In the genomic region with DNA sequence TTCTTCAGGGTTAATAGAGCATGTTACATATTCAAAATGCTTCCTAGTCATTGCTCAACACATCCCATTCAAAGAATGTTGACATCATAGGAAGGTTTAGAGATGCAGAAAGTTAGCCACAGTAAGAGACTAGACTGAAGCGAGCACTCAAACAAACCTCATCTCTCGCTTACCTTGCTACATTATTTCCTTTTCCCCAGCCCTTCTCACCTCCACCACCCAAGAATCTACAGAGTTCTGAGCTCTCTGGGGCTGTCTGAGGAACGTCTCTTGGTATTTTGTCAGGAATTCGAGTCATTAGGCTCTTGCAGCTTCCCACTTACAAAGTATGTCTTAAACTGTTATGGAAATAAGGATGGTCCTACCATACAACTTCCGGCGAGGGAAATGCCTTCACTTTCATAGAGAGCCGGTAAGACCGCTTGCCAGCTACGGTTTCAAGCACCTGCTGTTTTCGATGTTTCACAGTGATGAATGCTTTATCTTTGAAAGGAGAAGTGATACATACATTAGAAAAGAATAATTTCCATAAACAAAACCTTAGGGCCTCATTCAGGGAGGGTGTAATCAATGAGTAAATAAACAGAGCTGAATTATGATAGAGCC, we compare ENCODE assay signal across 9 cellular contexts.
DNase-seq lines count a peak whose midpoint lies in the region; ATAC-seq and TF ChIP-seq lines count a peak whose summit lies in the region.
"Had no signal": no experiment of that assay in that cellular context is flagged by ENCODE, and none has a peak within 500 bp of the region (broad histone marks: within the 10 kb centered on the region; RNA-seq: fewer than 3 reads in every experiment).

No MANE protein-coding gene starts in this region.

- peak overlapping the region; percentile 83 for H2AFZ ChIP-seq in OCI-LY7 (ENCODE audit: low read length)
- H2AFZ ChIP-seq in SK-N-SH (ENCODE audit: low read depth), result no peak overlapping the region
- H2AFZ ChIP-seq: parathyroid adenoma had no signal

- DNase-seq in AG08395 (ENCODE audit: low spot score) (peak; percentile 15), OCI-LY7 (ENCODE audit: low spot score) (peak; percentile 91), AG08396 (ENCODE audit: low spot score) (no peak), cerebellar nuclear complex (lab: John Stamatoyannopoulos, UW) (no peak), SK-N-SH (no peak), NCI-H446 treated with DMSO at 0.1 percent for 48 hours (lab: John Stamatoyannopoulos, UW) (no peak)

- H3K9me3 ChIP-seq in OCI-LY7 (ENCODE audit: low read length) (no peaks in the 10 kb centered on the region), SK-N-SH (no peaks in the 10 kb centered on the region)

- TF ChIP-seq CTCF in OCI-LY7 (conservative IDR thresholded peaks at IDR 0.05; ENCODE audit: low read length) (no peak), SK-N-SH (IDR thresholded peaks at IDR 0.05) (no peak)

- intact Hi-C loops in OCI-LY7 (cut with micrococcal nuclease; ENCODE audit: unreplicated experiment), result loop anchor here (5.0 kb wide), 1 partner anchor 162 kb away; no protein-coding TSS in a partner anchor

- peak; percentile 97 for ATAC-seq in GM19351 (IDR thresholded peaks at IDR 0.05; ENCODE audit: unreplicated experiment)
- ATAC-seq in HG03039 (IDR thresholded peaks at IDR 0.05; ENCODE audit: unreplicated experiment), result peak; percentile 92

- H3K9ac ChIP-seq in SK-N-SH, result no peak overlapping the region
- H3K9ac ChIP-seq: parathyroid adenoma had no signal

- TSS peak; percentile 93 for BruUV-seq in OCI-LY7 (replicated peaks; lab: Mats Ljungman, UMichigan)

- H3K9me2 ChIP-seq in OCI-LY7 (ENCODE audit: insufficient read depth, low read length), result no peaks in the 10 kb centered on the region; the same call in 1 of the 2 replicates
- H3K9me2 ChIP-seq in SK-N-SH, result no peaks in the 10 kb centered on the region

- H3K4me3 ChIP-seq in OCI-LY7 (ENCODE audit: low read depth, low read length, poor library complexity, severe bottlenecking), result peak overlapping the region; percentile 63
- H3K4me3 ChIP-seq in SK-N-SH (ENCODE audit: low read depth in 2 of 2, low read length in 1 of 2), result no peak overlapping the region

- CTCF ChIA-PET in OCI-LY7 (lab: Charles Lee; ENCODE audit: unreplicated experiment), result no interaction called here
- CTCF ChIA-PET in SK-N-SH (lab: Yijun Ruan, JAX), result no interaction called here

- no peaks in the 10 kb centered on the region for H3K36me3 ChIP-seq in OCI-LY7 (ENCODE audit: insufficient read depth, low read length)
- no peaks in the 10 kb centered on the region for H3K36me3 ChIP-seq in SK-N-SH (replicated peaks in 1 of 2; ENCODE audit: control insufficient read depth in 1 of 2, insufficient read depth in 2 of 2, low read length in 1 of 2)

- TF ChIP-seq RAD21 in SK-N-SH (IDR thresholded peaks at IDR 0.05; ENCODE audit: low read length), result no peak

- H3K79me2 ChIP-seq in OCI-LY7 (ENCODE audit: insufficient read depth, low read depth, low read length) (no peaks in the 10 kb centered on the region), SK-N-SH (ENCODE audit: insufficient read depth) (no peaks in the 10 kb centered on the region)
- H3K79me2 ChIP-seq: parathyroid adenoma had no signal

- WGBS in SK-N-SH (ENCODE audit: low lambda C conversion rate), result 17% methylated on average over 10 of the region's 10 CpGs

- H3K4me2 ChIP-seq in OCI-LY7 (ENCODE audit: low read length) (peak overlapping the region; percentile 72), SK-N-SH (no peak overlapping the region)

- peaks cover 38% of the 10 kb centered on the region for H3K4me1 ChIP-seq in OCI-LY7 (ENCODE audit: insufficient read depth, low read length, poor library complexity, severe bottlenecking)
- H3K4me1 ChIP-seq in SK-N-SH (ENCODE audit: control insufficient read depth in 1 of 2, insufficient read depth in 2 of 2, low read depth in 1 of 2, low read length in 1 of 2), result no peaks in the 10 kb centered on the region
- H3K4me1 ChIP-seq: parathyroid adenoma had no signal

- no peaks in the 10 kb centered on the region for H4K20me1 ChIP-seq in OCI-LY7 (ENCODE audit: insufficient read depth, low read length)
- no peaks in the 10 kb centered on the region for H4K20me1 ChIP-seq in SK-N-SH (ENCODE audit: insufficient read depth)

- POLR2A ChIA-PET in OCI-LY7 (lab: Charles Lee) (interaction anchor here (0.6 to 0.7 kb wide), 2 partner anchors 378 to 1037 kb away, joined by 4 read pairs; no protein-coding TSS in a partner anchor), SK-N-SH (lab: Yijun Ruan, JAX) (no interaction called here)

- no peaks in the 10 kb centered on the region for H3F3A ChIP-seq in SK-N-SH (replicated peaks; ENCODE audit: insufficient read depth)

- peaks cover 23% of the 10 kb centered on the region; the same call in 1 of the 2 replicates for H3K27me3 ChIP-seq in SK-N-SH (ENCODE audit: insufficient read depth)

- TF ChIP-seq EP300 in SK-N-SH (IDR thresholded peaks at IDR 0.05; ENCODE audit: borderline replicate concordance in 1 of 2, low read depth in 1 of 2, low read length in 1 of 2), result no peak

- peak overlapping the region; percentile 93 for H3K27ac ChIP-seq in OCI-LY7 (ENCODE audit: low read depth, low read length, poor library complexity, severe bottlenecking)
- no peak overlapping the region for H3K27ac ChIP-seq in SK-N-SH (ENCODE audit: low read depth in 2 of 2, low read length in 1 of 2)
- H3K27ac ChIP-seq: parathyroid adenoma had no signal

TF ChIP-seq in SK-N-SH, 30 proteins besides CTCF, POLR2A, EP300 and RAD21:
- TF ChIP-seq CHD2 (IDR thresholded peaks at IDR 0.05; ENCODE audit: low read length, partially characterized antibody) (no peak), POLR2AphosphoS5 (IDR thresholded peaks at IDR 0.05; ENCODE audit: low read depth, low read length) (no peak), FOSL2 (IDR thresholded peaks at IDR 0.05; ENCODE audit: borderline replicate concordance, low read depth) (no peak), MEF2A (IDR thresholded peaks at IDR 0.05; ENCODE audit: borderline replicate concordance, low read depth) (no peak), JUND (IDR thresholded peaks at IDR 0.05) (no peak), MXI1 (IDR thresholded peaks at IDR 0.05; ENCODE audit: low read depth, low read length) (no peak)
- TF ChIP-seq, protein P1, sequence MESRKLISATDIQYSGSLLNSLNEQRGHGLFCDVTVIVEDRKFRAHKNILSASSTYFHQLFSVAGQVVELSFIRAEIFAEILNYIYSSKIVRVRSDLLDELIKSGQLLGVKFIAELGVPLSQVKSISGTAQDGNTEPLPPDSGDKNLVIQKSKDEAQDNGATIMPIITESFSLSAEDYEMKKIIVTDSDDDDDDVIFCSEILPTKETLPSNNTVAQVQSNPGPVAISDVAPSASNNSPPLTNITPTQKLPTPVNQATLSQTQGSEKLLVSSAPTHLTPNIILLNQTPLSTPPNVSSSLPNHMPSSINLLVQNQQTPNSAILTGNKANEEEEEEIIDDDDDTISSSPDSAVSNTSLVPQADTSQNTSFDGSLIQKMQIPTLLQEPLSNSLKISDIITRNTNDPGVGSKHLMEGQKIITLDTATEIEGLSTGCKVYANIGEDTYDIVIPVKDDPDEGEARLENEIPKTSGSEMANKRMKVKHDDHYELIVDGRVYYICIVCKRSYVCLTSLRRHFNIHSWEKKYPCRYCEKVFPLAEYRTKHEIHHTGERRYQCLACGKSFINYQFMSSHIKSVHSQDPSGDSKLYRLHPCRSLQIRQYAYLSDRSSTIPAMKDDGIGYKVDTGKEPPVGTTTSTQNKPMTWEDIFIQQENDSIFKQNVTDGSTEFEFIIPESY (IDR thresholded peaks at IDR 0.05; ENCODE audit: borderline replicate concordance, low read depth), result no peak
- TF ChIP-seq, protein P2, sequence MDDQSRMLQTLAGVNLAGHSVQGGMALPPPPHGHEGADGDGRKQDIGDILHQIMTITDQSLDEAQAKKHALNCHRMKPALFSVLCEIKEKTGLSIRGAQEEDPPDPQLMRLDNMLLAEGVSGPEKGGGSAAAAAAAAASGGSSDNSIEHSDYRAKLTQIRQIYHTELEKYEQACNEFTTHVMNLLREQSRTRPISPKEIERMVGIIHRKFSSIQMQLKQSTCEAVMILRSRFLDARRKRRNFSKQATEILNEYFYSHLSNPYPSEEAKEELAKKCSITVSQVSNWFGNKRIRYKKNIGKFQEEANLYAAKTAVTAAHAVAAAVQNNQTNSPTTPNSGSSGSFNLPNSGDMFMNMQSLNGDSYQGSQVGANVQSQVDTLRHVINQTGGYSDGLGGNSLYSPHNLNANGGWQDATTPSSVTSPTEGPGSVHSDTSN (IDR thresholded peaks at IDR 0.05), result no peak
- TF ChIP-seq, protein P3, sequence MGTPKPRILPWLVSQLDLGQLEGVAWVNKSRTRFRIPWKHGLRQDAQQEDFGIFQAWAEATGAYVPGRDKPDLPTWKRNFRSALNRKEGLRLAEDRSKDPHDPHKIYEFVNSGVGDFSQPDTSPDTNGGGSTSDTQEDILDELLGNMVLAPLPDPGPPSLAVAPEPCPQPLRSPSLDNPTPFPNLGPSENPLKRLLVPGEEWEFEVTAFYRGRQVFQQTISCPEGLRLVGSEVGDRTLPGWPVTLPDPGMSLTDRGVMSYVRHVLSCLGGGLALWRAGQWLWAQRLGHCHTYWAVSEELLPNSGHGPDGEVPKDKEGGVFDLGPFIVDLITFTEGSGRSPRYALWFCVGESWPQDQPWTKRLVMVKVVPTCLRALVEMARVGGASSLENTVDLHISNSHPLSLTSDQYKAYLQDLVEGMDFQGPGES (IDR thresholded peaks at IDR 0.05; ENCODE audit: low read depth, low read length), result no peak

Comparison
In these comparisons a context has a peak if more than half of its experiments do, and no peak if none do; other contexts are left out.
1. DNase-seq: peak in AG08395 (single experiment) and OCI-LY7 (single experiment); none in AG08396 (single experiment), cerebellar nuclear complex (0 of 2), SK-N-SH (single experiment) and NCI-H446 treated with DMSO at 0.1 percent for 48 hours (single experiment).